Comparison of ENCODE assay signal across 30 cellular contexts in the genomic region with DNA sequence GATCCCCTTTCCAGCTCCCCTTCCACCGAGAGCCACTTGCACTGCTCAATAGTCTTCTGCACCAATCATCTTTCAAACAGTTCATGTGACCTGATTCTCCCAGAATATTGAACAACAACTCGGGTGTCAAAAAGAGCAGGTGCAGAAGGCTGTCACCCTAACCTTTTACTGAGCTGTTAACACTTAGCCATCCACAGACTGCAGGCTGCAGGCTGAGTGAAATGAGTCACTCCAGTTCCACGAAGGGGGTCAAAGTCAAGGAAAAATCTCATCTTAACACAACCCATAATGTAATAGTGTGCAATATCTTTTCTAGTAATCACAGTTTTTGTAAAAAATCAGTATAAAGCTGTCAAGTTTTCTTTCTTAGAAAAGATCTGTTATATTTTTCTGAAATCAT.
A peak's percentile ranks its signal among the peaks of the same experiment; 100 is the strongest.
DNase-seq lines count a peak whose midpoint lies in the region; ATAC-seq and TF ChIP-seq lines count a peak whose summit lies in the region.
"Had no signal": no experiment of that assay in that cellular context is flagged by ENCODE, and none has a peak within 500 bp of the region (broad histone marks: within the 10 kb centered on the region; RNA-seq: fewer than 3 reads in every experiment).

No MANE protein-coding gene starts in this region.

- peak; percentile 12 for DNase-seq in NK-92 treated with Interleukin-12 subunit alpha and Interleukin-12 subunit beta, amount 100 ng/mL, for 24 hours (lab: John Stamatoyannopoulos, UW)
- no peak for DNase-seq in NK-92 (lab: John Stamatoyannopoulos, UW; ENCODE audit: unreplicated experiment)
- DNase-seq in LHCN-M2 (ENCODE audit: low read depth) = peak; percentile 7
- no peak for DNase-seq in stimulated activated effector memory CD8-positive, alpha-beta T cell treated with anti-CD3 and anti-CD28 coated beads, Interleukin-12 subunit alpha, Interleukin-12 subunit beta, amount 100 ng/mL, for 72 hours (ENCODE audit: low spot score in 2 of 2)
- no peak for DNase-seq in endodermal cell
- no peak for DNase-seq in thyroid gland
- DNase-seq in SW 1271 (lab: John Stamatoyannopoulos, UW) = no peak
- DNase-seq: 8988T; activated CD4-positive, alpha-beta memory T cell treated with anti-CD3 and anti-CD28 coated beads, Interleukin-2, amount 10 ng/mL, durations not matched to agents 7 days and 5 days; activated CD4-positive, alpha-beta T cell treated with anti-CD3 and anti-CD28 coated beads for 1 hour; activated CD8-positive, alpha-beta memory T cell treated with anti-CD3 and anti-CD28 coated beads, Interleukin-2, amount 50 U/mL, for 4 hours; activated naive CD4-positive, alpha-beta T cell treated with anti-CD3 and anti-CD28 coated beads, Interleukin-2, amount 10 ng/mL, durations not matched to agents 7 days and 5 days; adrenal gland; CD4-positive, alpha-beta memory T cell; central memory CD4-positive, alpha-beta T cell; HCEC 1CT; IMR-90; lower lobe of right lung; NCI-H1930; NCI-H526; ovary; SHP77; uterus had no signal

- WGBS in endodermal cell (ENCODE audit: insufficient coverage in 1 of 2, insufficient read length in 1 of 2), 2 experiments = 75 to 93% methylated on average over 2 to 3 of the region's 3 CpGs
- WGBS in thyroid gland, 2 donors = 85 to 91% methylated on average over 3 of the region's 3 CpGs

- peaks cover 32% of the 10 kb centered on the region for H3K4me1 Mint-ChIP-seq in dendritic cell treated with granulocyte-macrophage colony-stimulating factor and Interleukin-4, amounts not matched to agents 40 ng/mL and 50 ng/mL, for 4 days (ENCODE audit: low read depth)
- H3K4me1 Mint-ChIP-seq in stimulated activated effector memory CD8-positive, alpha-beta T cell treated with anti-CD3 and anti-CD28 coated beads, Interleukin-12 subunit alpha, Interleukin-12 subunit beta, amount 100 ng/mL, for 72 hours = peaks cover 22% of the 10 kb centered on the region
- no peaks in the 10 kb centered on the region for H3K4me1 Mint-ChIP-seq in endodermal cell
- H3K4me1 Mint-ChIP-seq: activated naive CD4-positive, alpha-beta T cell treated with anti-CD3 and anti-CD28 coated beads, Interleukin-2, amount 10 ng/mL, durations not matched to agents 7 days and 5 days had no signal

- no peaks in the 10 kb centered on the region for H3K4me1 ChIP-seq in endodermal cell (ENCODE audit: control insufficient read depth, insufficient read depth, low read length)
- no peaks in the 10 kb centered on the region for H3K4me1 ChIP-seq in thyroid gland
- H3K4me1 ChIP-seq: adrenal gland, gastroesophageal sphincter, lower lobe of right lung, uterus had no signal

- no peak for TF ChIP-seq CTCF in endodermal cell (conservative IDR thresholded peaks at IDR 0.05)
- TF ChIP-seq CTCF in thyroid gland (IDR thresholded peaks at IDR 0.05) = no peak

- no peak for TF ChIP-seq POLR2A in thyroid gland (IDR thresholded peaks at IDR 0.05)

- H3K9me3 Mint-ChIP-seq in dendritic cell treated with granulocyte-macrophage colony-stimulating factor and Interleukin-4, amounts not matched to agents 40 ng/mL and 50 ng/mL, for 4 days = no peaks in the 10 kb centered on the region
- H3K9me3 Mint-ChIP-seq in stimulated activated effector memory CD8-positive, alpha-beta T cell treated with anti-CD3 and anti-CD28 coated beads, Interleukin-12 subunit alpha, Interleukin-12 subunit beta, amount 100 ng/mL, for 72 hours = peaks cover 2% of the 10 kb centered on the region
- peaks cover 3% of the 10 kb centered on the region for H3K9me3 Mint-ChIP-seq in endodermal cell
- H3K9me3 Mint-ChIP-seq: activated CD4-positive, alpha-beta memory T cell treated with anti-CD3 and anti-CD28 coated beads, Interleukin-2, amount 10 ng/mL, durations not matched to agents 7 days and 5 days; activated naive CD4-positive, alpha-beta T cell treated with anti-CD3 and anti-CD28 coated beads, Interleukin-2, amount 10 ng/mL, durations not matched to agents 7 days and 5 days; stimulated activated naive CD8-positive, alpha-beta T cell treated with anti-CD3 and anti-CD28 coated beads, Interleukin-15, Interleukin-2, amounts not matched to agents 100 ng/mL and 50 ng/mL, for 24 hours; T-helper 2 cell treated with Interferon-gamma antibody and Interleukin-4, amounts not matched to agents 5 μg/mL and 100 μg/mL, for 36 hours had no signal

- H3K4me3 Mint-ChIP-seq in dendritic cell treated with granulocyte-macrophage colony-stimulating factor and Interleukin-4, amounts not matched to agents 40 ng/mL and 50 ng/mL, for 4 days = peak overlapping the region; percentile 14
- H3K4me3 Mint-ChIP-seq in stimulated activated effector memory CD8-positive, alpha-beta T cell treated with anti-CD3 and anti-CD28 coated beads, Interleukin-12 subunit alpha, Interleukin-12 subunit beta, amount 100 ng/mL, for 72 hours = no peak overlapping the region
- H3K4me3 Mint-ChIP-seq in endodermal cell = no peak overlapping the region
- H3K4me3 Mint-ChIP-seq: activated CD4-positive, alpha-beta memory T cell treated with anti-CD3 and anti-CD28 coated beads, Interleukin-2, amount 10 ng/mL, durations not matched to agents 7 days and 5 days; activated naive CD4-positive, alpha-beta T cell treated with anti-CD3 and anti-CD28 coated beads, Interleukin-2, amount 10 ng/mL, durations not matched to agents 7 days and 5 days; CD4-positive, alpha-beta memory T cell; stimulated activated naive CD8-positive, alpha-beta T cell treated with anti-CD3 and anti-CD28 coated beads, Interleukin-15, Interleukin-2, amounts not matched to agents 100 ng/mL and 50 ng/mL, for 24 hours; T-helper 2 cell treated with Interferon-gamma antibody and Interleukin-4, amounts not matched to agents 5 μg/mL and 100 μg/mL, for 36 hours had no signal

- no peaks in the 10 kb centered on the region for H3K36me3 Mint-ChIP-seq in dendritic cell treated with granulocyte-macrophage colony-stimulating factor and Interleukin-4, amounts not matched to agents 40 ng/mL and 50 ng/mL, for 4 days (ENCODE audit: low read depth)
- no peaks in the 10 kb centered on the region for H3K36me3 Mint-ChIP-seq in stimulated activated effector memory CD8-positive, alpha-beta T cell treated with anti-CD3 and anti-CD28 coated beads, Interleukin-12 subunit alpha, Interleukin-12 subunit beta, amount 100 ng/mL, for 72 hours
- H3K36me3 Mint-ChIP-seq in endodermal cell (ENCODE audit: low read depth) = no peaks in the 10 kb centered on the region
- H3K36me3 Mint-ChIP-seq: activated naive CD4-positive, alpha-beta T cell treated with anti-CD3 and anti-CD28 coated beads, Interleukin-2, amount 10 ng/mL, durations not matched to agents 7 days and 5 days; CD4-positive, alpha-beta memory T cell had no signal

- peak overlapping the region; percentile 82 for H3K27ac Mint-ChIP-seq in dendritic cell treated with granulocyte-macrophage colony-stimulating factor and Interleukin-4, amounts not matched to agents 40 ng/mL and 50 ng/mL, for 4 days
- H3K27ac Mint-ChIP-seq in stimulated activated effector memory CD8-positive, alpha-beta T cell treated with anti-CD3 and anti-CD28 coated beads, Interleukin-12 subunit alpha, Interleukin-12 subunit beta, amount 100 ng/mL, for 72 hours = peak overlapping the region; percentile 71
- no peak overlapping the region for H3K27ac Mint-ChIP-seq in endodermal cell
- H3K27ac Mint-ChIP-seq: activated CD4-positive, alpha-beta memory T cell treated with anti-CD3 and anti-CD28 coated beads, Interleukin-2, amount 10 ng/mL, durations not matched to agents 7 days and 5 days; activated naive CD4-positive, alpha-beta T cell treated with anti-CD3 and anti-CD28 coated beads, Interleukin-2, amount 10 ng/mL, durations not matched to agents 7 days and 5 days; CD4-positive, alpha-beta memory T cell; stimulated activated naive CD8-positive, alpha-beta T cell treated with anti-CD3 and anti-CD28 coated beads, Interleukin-15, Interleukin-2, amounts not matched to agents 100 ng/mL and 50 ng/mL, for 24 hours; T-helper 2 cell treated with Interferon-gamma antibody and Interleukin-4, amounts not matched to agents 5 μg/mL and 100 μg/mL, for 36 hours had no signal

- no peak overlapping the region for H3K9ac ChIP-seq in endodermal cell (ENCODE audit: extremely low read depth, low read length, poor library complexity, severe bottlenecking)

- H3K9me3 ChIP-seq in endodermal cell (ENCODE audit: control insufficient read depth, low read length) = no peaks in the 10 kb centered on the region
- H3K9me3 ChIP-seq in thyroid gland = no peaks in the 10 kb centered on the region
- H3K9me3 ChIP-seq: adrenal gland, gastroesophageal sphincter, lower lobe of right lung, ovary, thoracic aorta, uterus had no signal

- H3K4me3 ChIP-seq in endodermal cell (ENCODE audit: low read length) (no peak overlapping the region), thyroid gland (replicated peaks in 1 of 3) (no peak overlapping the region)
- H3K4me3 ChIP-seq: adrenal gland, gastroesophageal sphincter, hepatocyte, lower lobe of right lung, ovary, thoracic aorta, uterus had no signal

- H3K36me3 ChIP-seq in endodermal cell (ENCODE audit: control insufficient read depth, insufficient read depth, low read length) (no peaks in the 10 kb centered on the region), thyroid gland (no peaks in the 10 kb centered on the region)
- H3K36me3 ChIP-seq: adrenal gland, gastroesophageal sphincter, lower lobe of right lung, ovary, thoracic aorta, uterus had no signal

- no peaks in the 10 kb centered on the region for H3K27me3 Mint-ChIP-seq in dendritic cell treated with granulocyte-macrophage colony-stimulating factor and Interleukin-4, amounts not matched to agents 40 ng/mL and 50 ng/mL, for 4 days
- peaks cover 7% of the 10 kb centered on the region for H3K27me3 Mint-ChIP-seq in endodermal cell (ENCODE audit: insufficient read depth)
- H3K27me3 Mint-ChIP-seq: stimulated activated naive CD8-positive, alpha-beta T cell treated with anti-CD3 and anti-CD28 coated beads, Interleukin-15, Interleukin-2, amounts not matched to agents 100 ng/mL and 50 ng/mL, for 24 hours had no signal

- H3K27me3 ChIP-seq in endodermal cell (ENCODE audit: control insufficient read depth, insufficient read depth, low read length, poor library complexity, severe bottlenecking) = no peaks in the 10 kb centered on the region
- H3K27me3 ChIP-seq in thyroid gland = no peaks in the 10 kb centered on the region
- H3K27me3 ChIP-seq: adrenal gland, gastroesophageal sphincter, hepatocyte, ovary, uterus had no signal

- ATAC-seq in stimulated activated effector memory CD8-positive, alpha-beta T cell treated with anti-CD3 and anti-CD28 coated beads, Interleukin-12 subunit alpha, Interleukin-12 subunit beta, amount 100 ng/mL, for 72 hours = peak; percentile 70
- ATAC-seq: gastroesophageal sphincter, Panc1 had no signal

- intact Hi-C loops in dendritic cell treated with granulocyte-macrophage colony-stimulating factor and Interleukin-4, amounts not matched to agents 40 ng/mL and 50 ng/mL, for 4 days (cut with micrococcal nuclease) = no loop called here
- intact Hi-C loops in thyroid gland (cut with DNase I) = no loop called here

- no peak overlapping the region for H3K27ac ChIP-seq in endodermal cell (ENCODE audit: low read depth, low read length)
- no peak overlapping the region for H3K27ac ChIP-seq in thyroid gland
- H3K27ac ChIP-seq: gastroesophageal sphincter, hepatocyte, lower lobe of right lung, ovary, thoracic aorta, uterus had no signal

Comparison
In these comparisons a context has a peak if more than half of its experiments do, and no peak if none do; other contexts are left out.
1. DNase-seq: peak in NK-92 treated with Interleukin-12 subunit alpha and Interleukin-12 subunit beta, amount 100 ng/mL, for 24 hours (single experiment) and LHCN-M2 (single experiment); none in NK-92 (single experiment), stimulated activated effector memory CD8-positive, alpha-beta T cell treated with anti-CD3 and anti-CD28 coated beads, Interleukin-12 subunit alpha, Interleukin-12 subunit beta, amount 100 ng/mL, for 72 hours (0 of 2), endodermal cell (single experiment), thyroid gland (0 of 2) and SW 1271 (0 of 2).